1 cellular context compared by ENCODE assay signal in genomic region chr10:101013365-101013825, GRCh38.
TF ChIP-seq lines count a peak whose summit lies in the region.

No MANE protein-coding gene starts in this region.

TF ChIP-seq in IMR-90, 13 proteins besides CTCF, POLR2A, EP300 and RAD21:
- TF ChIP-seq NFE2L2 (IDR thresholded peaks at IDR 0.05; ENCODE audit: low read depth, low read length): no peak
- no peak for TF ChIP-seq RCOR1 (IDR thresholded peaks at IDR 0.05; ENCODE audit: insufficient replicate concordance, low read length)
- no peak for TF ChIP-seq ELK1 (IDR thresholded peaks at IDR 0.05; ENCODE audit: borderline replicate concordance, low read depth, low read length)
- TF ChIP-seq CEBPB (IDR thresholded peaks at IDR 0.05; ENCODE audit: low read depth, low read length): no peak
- no peak for TF ChIP-seq MXI1 (IDR thresholded peaks at IDR 0.05; ENCODE audit: borderline replicate concordance, low read depth, low read length)
- TF ChIP-seq FOS (IDR thresholded peaks at IDR 0.05; ENCODE audit: low read depth, low read length): no peak
- TF ChIP-seq SMC3 (IDR thresholded peaks at IDR 0.05; ENCODE audit: low read depth, low read length): no peak
- no peak for TF ChIP-seq RFX5 (IDR thresholded peaks at IDR 0.05; ENCODE audit: low read depth, low read length)
- no peak for TF ChIP-seq USF2 (IDR thresholded peaks at IDR 0.05; ENCODE audit: low read depth, low read length)
- TF ChIP-seq MAFK (IDR thresholded peaks at IDR 0.05; ENCODE audit: low read depth, low read length): no peak
- TF ChIP-seq BHLHE40 (IDR thresholded peaks at IDR 0.05; ENCODE audit: low read depth, low read length): no peak
- no peak for TF ChIP-seq CHD1 (IDR thresholded peaks at IDR 0.05; ENCODE audit: low read depth, low read length)
- TF ChIP-seq MAZ (IDR thresholded peaks at IDR 0.05; ENCODE audit: borderline replicate concordance, low read depth, low read length): no peak
